1 cellular context compared by ENCODE assay signal in the genomic region with DNA sequence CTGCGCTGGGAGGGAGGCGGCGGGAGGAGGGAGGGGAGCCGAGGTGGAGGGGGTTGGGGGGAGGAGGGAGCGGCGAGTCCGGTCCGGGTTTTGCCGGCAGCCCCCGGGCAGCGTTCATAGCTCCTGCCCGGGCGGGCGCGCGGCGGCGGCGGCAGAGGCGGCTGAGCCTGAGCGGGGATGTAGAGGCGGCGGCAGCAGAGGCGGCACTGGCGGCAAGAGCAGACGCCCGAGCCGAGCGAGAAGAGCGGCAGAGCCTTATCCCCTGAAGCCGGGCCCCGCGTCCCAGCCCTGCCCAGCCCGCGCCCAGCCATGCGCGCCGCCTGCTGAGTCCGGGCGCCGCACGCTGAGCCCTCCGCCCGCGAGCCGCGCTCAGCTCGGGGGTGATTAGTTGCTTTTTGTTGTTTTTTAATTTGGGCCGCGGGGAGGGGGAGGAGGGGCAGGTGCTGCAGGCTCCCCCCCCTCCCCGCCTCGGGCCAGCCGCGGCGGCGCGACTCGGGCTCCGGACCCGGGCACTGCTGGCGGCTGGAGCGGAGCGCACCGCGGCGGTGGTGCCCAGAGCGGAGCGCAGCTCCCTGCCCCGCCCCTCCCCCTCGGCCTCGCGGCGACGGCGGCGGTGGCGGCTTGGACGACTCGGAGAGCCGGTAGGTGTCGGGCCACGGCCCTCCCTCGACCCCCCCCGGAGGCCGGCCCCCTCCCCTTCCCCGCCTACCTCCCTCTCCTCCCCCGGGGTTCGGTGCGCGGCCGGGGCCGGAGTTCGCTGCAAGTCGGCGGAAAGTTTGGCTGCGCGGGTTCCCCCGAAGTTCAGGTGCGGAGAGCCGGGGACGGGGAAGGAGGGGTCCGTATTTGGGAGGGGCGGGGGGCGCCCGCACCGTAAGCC.
TF ChIP-seq lines count a peak whose summit lies in the region.

Gene CXXC5 (plus strand): TSS at position 145 of the 877 bp plus-strand sequence. CDS start 32,175 bp downstream, outside the sequence.

TF ChIP-seq in HepG2, 621 proteins besides CTCF, POLR2A, EP300 and RAD21 (continued from another document and continues in another):
- TF ChIP-seq FOSL2 (CRISPR knock-in tag; IDR thresholded peaks at IDR 0.05) (peak; percentile 27; the same call in 1 of the 2 replicates), PITX1 (CRISPR knock-in tag; IDR thresholded peaks at IDR 0.05) (no peak), PRDM4 (CRISPR knock-in tag; IDR thresholded peaks at IDR 0.05; ENCODE audit: borderline replicate concordance) (no peak), IRX3 (CRISPR knock-in tag; IDR thresholded peaks at IDR 0.05; ENCODE audit: borderline replicate concordance, low read depth) (no peak), TCF7L2 (IDR thresholded peaks at IDR 0.05; ENCODE audit: low read depth, low read length) (no peak), RXRB (CRISPR knock-in tag; IDR thresholded peaks at IDR 0.05; ENCODE audit: borderline replicate concordance) (no peak), ZBTB38 (CRISPR knock-in tag; IDR thresholded peaks at IDR 0.05) (peak; percentile 63; the same call in 1 of the 2 replicates), ZNF160 (CRISPR knock-in tag; IDR thresholded peaks at IDR 0.05) (no peak), TEF (CRISPR knock-in tag; IDR thresholded peaks at IDR 0.05) (no peak), ZNF577 (CRISPR knock-in tag; IDR thresholded peaks at IDR 0.05; ENCODE audit: borderline replicate concordance, low read depth) (no peak), ZNF446 (CRISPR knock-in tag; IDR thresholded peaks at IDR 0.05) (peak; percentile 67; the same call in 1 of the 2 replicates), HIVEP1 (CRISPR knock-in tag; IDR thresholded peaks at IDR 0.05) (no peak), IRF2 (CRISPR knock-in tag; IDR thresholded peaks at IDR 0.05) (no peak), POLR2G (IDR thresholded peaks at IDR 0.05; ENCODE audit: low read depth, low read length) (0 out of 2 replicates have a peak, but pooled peaks have one; percentile 41), ZBTB40 (IDR thresholded peaks at IDR 0.05) (no peak), ZBTB40 (CRISPR knock-in tag; IDR thresholded peaks at IDR 0.05) (no peak), SOX6 (IDR thresholded peaks at IDR 0.05) (no peak), SOX6 (CRISPR knock-in tag; IDR thresholded peaks at IDR 0.05) (no peak), HHEX (CRISPR knock-in tag; IDR thresholded peaks at IDR 0.05) (no peak), ARID5B (CRISPR knock-in tag; IDR thresholded peaks at IDR 0.05) (peak; percentile 17; the same call in 1 of the 2 replicates), ZMYM2 (CRISPR knock-in tag; IDR thresholded peaks at IDR 0.05) (no peak), TBX3 (IDR thresholded peaks at IDR 0.05; ENCODE audit: borderline replicate concordance) (no peak), GFI1 (CRISPR knock-in tag; IDR thresholded peaks at IDR 0.05; ENCODE audit: borderline replicate concordance) (no peak), ATF7 (IDR thresholded peaks at IDR 0.05) (no peak), ATF7 (CRISPR knock-in tag; IDR thresholded peaks at IDR 0.05) (no peak), TOE1 (CRISPR knock-in tag; IDR thresholded peaks at IDR 0.05) (no peak), ERF (CRISPR knock-in tag; IDR thresholded peaks at IDR 0.05) (0 out of 2 replicates have a peak, but pooled peaks have one; percentile 7), KMT2B (CRISPR knock-in tag; IDR thresholded peaks at IDR 0.05) (no peak), FOXO1 (CRISPR knock-in tag; IDR thresholded peaks at IDR 0.05) (no peak), MIER3 (CRISPR knock-in tag; IDR thresholded peaks at IDR 0.05; ENCODE audit: borderline replicate concordance) (no peak)
- TF ChIP-seq, protein P1, sequence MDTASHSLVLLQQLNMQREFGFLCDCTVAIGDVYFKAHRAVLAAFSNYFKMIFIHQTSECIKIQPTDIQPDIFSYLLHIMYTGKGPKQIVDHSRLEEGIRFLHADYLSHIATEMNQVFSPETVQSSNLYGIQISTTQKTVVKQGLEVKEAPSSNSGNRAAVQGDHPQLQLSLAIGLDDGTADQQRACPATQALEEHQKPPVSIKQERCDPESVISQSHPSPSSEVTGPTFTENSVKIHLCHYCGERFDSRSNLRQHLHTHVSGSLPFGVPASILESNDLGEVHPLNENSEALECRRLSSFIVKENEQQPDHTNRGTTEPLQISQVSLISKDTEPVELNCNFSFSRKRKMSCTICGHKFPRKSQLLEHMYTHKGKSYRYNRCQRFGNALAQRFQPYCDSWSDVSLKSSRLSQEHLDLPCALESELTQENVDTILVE (CRISPR knock-in tag; IDR thresholded peaks at IDR 0.05): no peak
- TF ChIP-seq, protein P2, sequence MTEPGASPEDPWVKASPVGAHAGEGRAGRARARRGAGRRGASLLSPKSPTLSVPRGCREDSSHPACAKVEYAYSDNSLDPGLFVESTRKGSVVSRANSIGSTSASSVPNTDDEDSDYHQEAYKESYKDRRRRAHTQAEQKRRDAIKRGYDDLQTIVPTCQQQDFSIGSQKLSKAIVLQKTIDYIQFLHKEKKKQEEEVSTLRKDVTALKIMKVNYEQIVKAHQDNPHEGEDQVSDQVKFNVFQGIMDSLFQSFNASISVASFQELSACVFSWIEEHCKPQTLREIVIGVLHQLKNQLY (CRISPR knock-in tag; IDR thresholded peaks at IDR 0.05): no peak
- TF ChIP-seq, protein P3, sequence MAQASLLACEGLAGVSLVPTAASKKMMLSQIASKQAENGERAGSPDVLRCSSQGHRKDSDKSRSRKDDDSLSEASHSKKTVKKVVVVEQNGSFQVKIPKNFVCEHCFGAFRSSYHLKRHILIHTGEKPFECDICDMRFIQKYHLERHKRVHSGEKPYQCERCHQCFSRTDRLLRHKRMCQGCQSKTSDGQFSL (CRISPR knock-in tag; IDR thresholded peaks at IDR 0.05): peak; percentile 91; the same call in 1 of the 2 replicates
- TF ChIP-seq, protein P4, sequence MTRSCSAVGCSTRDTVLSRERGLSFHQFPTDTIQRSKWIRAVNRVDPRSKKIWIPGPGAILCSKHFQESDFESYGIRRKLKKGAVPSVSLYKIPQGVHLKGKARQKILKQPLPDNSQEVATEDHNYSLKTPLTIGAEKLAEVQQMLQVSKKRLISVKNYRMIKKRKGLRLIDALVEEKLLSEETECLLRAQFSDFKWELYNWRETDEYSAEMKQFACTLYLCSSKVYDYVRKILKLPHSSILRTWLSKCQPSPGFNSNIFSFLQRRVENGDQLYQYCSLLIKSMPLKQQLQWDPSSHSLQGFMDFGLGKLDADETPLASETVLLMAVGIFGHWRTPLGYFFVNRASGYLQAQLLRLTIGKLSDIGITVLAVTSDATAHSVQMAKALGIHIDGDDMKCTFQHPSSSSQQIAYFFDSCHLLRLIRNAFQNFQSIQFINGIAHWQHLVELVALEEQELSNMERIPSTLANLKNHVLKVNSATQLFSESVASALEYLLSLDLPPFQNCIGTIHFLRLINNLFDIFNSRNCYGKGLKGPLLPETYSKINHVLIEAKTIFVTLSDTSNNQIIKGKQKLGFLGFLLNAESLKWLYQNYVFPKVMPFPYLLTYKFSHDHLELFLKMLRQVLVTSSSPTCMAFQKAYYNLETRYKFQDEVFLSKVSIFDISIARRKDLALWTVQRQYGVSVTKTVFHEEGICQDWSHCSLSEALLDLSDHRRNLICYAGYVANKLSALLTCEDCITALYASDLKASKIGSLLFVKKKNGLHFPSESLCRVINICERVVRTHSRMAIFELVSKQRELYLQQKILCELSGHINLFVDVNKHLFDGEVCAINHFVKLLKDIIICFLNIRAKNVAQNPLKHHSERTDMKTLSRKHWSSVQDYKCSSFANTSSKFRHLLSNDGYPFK (CRISPR knock-in tag; IDR thresholded peaks at IDR 0.05; ENCODE audit: borderline replicate concordance): no peak
